ENCODE assay signal across 21 cellular contexts in genomic region chr6:115618311-115618710, GRCh38.
"Had no signal": no experiment of that assay in that cellular context is flagged by ENCODE, and none has a peak within 500 bp of the region (broad histone marks: within the 10 kb centered on the region; RNA-seq: fewer than 3 reads in every experiment).

No MANE protein-coding gene starts in this region.

- ATAC-seq: activated T-cell treated with anti-CD3 and anti-CD28 coated beads, Interleukin-2, amount 50 U/mL, for 72 hours; effector memory CD8-positive, alpha-beta T cell; left lung; natural killer cell treated with Interleukin-12 subunit alpha and Interleukin-12 subunit beta and Interleukin-15 and Interleukin-18, amount 100 ng/mL, for 72 hours had no signal

- H3K4me1 ChIP-seq: left lung, vagina had no signal

- H3K4me3 ChIP-seq: hepatocyte, left lung, tibial nerve, vagina had no signal

- H3K36me3 ChIP-seq: left lung, tibial nerve, vagina had no signal

- H3K4me3 Mint-ChIP-seq: activated B cell treated with CpG ODN at 0.5 μM for 24 hours; activated naive CD8-positive, alpha-beta T cell; activated T-cell treated with anti-CD3 and anti-CD28 coated beads, Interleukin-2, amount 50 U/mL, for 72 hours; effector memory CD8-positive, alpha-beta T cell; natural killer cell treated with Interleukin-12 subunit alpha and Interleukin-12 subunit beta and Interleukin-15 and Interleukin-18, amount 100 ng/mL, for 72 hours had no signal

- H3K27me3 Mint-ChIP-seq: activated B cell treated with CpG ODN at 0.5 μM for 24 hours; activated naive CD8-positive, alpha-beta T cell; effector memory CD8-positive, alpha-beta T cell; natural killer cell treated with Interleukin-12 subunit alpha and Interleukin-12 subunit beta and Interleukin-15 and Interleukin-18, amount 100 ng/mL, for 72 hours had no signal

- H3K9me3 ChIP-seq: tibial nerve, vagina had no signal

- H3K36me3 Mint-ChIP-seq: activated naive CD8-positive, alpha-beta T cell; natural killer cell treated with Interleukin-12 subunit alpha and Interleukin-12 subunit beta and Interleukin-15 and Interleukin-18, amount 100 ng/mL, for 72 hours had no signal

- H3K4me1 Mint-ChIP-seq: activated B cell treated with CpG ODN at 0.5 μM for 24 hours had no signal

- DNase-seq: activated B cell treated with CpG ODN at 0.5 μM for 24 hours; activated CD4-positive, alpha-beta T cell treated with anti-CD3 and anti-CD28 coated beads for 48 hours; activated CD8-positive, alpha-beta memory T cell treated with anti-CD3 and anti-CD28 coated beads, Interleukin-2, amount 50 U/mL, for 48 hours; activated gamma-delta T cell; activated T-cell treated with anti-CD3 and anti-CD28 coated beads, Interleukin-2, amount 50 U/mL, for 72 hours; anterior cingulate cortex; dermis blood vessel endothelial cell; effector memory CD8-positive, alpha-beta T cell; kidney; left lung; posterior cingulate gyrus; stimulated activated CD4-positive, alpha-beta T cell treated with anti-CD3 and anti-CD28 coated beads, Interleukin-15, amount 100 ng/mL, for 24 hours; stimulated activated CD4-positive, alpha-beta T cell treated with anti-CD3 and anti-CD28 coated beads, Interleukin-4, amount 100 ng/mL, for 24 hours; stimulated activated naive CD4-positive, alpha-beta T cell; substantia nigra; T-helper 2 cell had no signal

- H3K9me3 Mint-ChIP-seq: activated B cell treated with CpG ODN at 0.5 μM for 24 hours had no signal

- H3K27ac Mint-ChIP-seq: activated B cell treated with CpG ODN at 0.5 μM for 24 hours; activated naive CD8-positive, alpha-beta T cell; activated T-cell treated with anti-CD3 and anti-CD28 coated beads, Interleukin-2, amount 50 U/mL, for 72 hours; effector memory CD8-positive, alpha-beta T cell; natural killer cell treated with Interleukin-12 subunit alpha and Interleukin-12 subunit beta and Interleukin-15 and Interleukin-18, amount 100 ng/mL, for 72 hours had no signal

- H3K27me3 ChIP-seq: hepatocyte, left lung, tibial nerve, vagina had no signal
